Comparison of ENCODE assay signal across 1 cellular context in the genomic region with DNA sequence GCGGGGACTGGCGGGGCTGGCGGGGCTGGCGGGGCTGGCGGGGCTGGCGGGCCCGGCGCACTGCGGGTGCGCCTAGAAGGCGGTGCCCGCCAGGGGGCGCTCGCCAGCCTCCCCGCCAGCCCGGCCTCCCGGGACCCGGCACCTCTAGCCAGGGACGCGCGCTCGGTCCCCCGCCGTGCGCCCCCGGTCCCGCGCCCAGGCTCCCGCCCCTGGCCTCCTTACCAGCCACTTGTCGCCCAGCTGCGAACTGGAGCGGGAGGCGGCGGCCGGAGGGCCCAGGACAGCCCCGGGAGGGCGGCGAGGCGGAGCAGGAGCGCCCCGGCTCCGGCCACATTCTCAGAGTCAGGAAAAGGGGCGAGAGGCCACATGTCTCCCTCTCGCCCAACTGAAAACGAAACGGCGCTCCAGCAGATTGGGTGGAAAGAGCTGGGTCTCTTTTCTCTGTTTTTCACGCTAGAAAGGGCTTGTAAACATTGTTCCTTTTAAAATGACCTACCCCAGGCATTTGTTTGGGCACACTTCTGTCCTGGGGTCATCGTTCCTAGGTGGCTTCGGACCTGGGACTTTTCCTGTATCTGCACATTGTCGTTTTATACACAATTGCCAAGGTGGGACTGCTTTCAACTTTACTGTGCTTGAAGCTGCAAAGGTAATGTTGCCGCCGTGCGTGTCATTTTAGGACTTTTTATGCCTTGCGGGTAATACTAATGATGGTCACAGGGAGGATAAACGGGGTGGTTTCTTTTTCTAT.
TF ChIP-seq lines count a peak whose summit lies in the region.

No MANE protein-coding gene starts in this region.

TF ChIP-seq in K562, 482 proteins besides CTCF, POLR2A, EP300 and RAD21 (continued from another document and continues in another):
- TF ChIP-seq, protein P1, sequence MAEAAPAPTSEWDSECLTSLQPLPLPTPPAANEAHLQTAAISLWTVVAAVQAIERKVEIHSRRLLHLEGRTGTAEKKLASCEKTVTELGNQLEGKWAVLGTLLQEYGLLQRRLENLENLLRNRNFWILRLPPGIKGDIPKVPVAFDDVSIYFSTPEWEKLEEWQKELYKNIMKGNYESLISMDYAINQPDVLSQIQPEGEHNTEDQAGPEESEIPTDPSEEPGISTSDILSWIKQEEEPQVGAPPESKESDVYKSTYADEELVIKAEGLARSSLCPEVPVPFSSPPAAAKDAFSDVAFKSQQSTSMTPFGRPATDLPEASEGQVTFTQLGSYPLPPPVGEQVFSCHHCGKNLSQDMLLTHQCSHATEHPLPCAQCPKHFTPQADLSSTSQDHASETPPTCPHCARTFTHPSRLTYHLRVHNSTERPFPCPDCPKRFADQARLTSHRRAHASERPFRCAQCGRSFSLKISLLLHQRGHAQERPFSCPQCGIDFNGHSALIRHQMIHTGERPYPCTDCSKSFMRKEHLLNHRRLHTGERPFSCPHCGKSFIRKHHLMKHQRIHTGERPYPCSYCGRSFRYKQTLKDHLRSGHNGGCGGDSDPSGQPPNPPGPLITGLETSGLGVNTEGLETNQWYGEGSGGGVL (CRISPR knock-in tag; IDR thresholded peaks at IDR 0.05), result no peak
- TF ChIP-seq ZC3H8 (IDR thresholded peaks at IDR 0.05), result no peak
- TF ChIP-seq CREB3 (tag; conservative IDR thresholded peaks at IDR 0.05; ENCODE audit: low read depth), result no peak
- TF ChIP-seq, protein P2, sequence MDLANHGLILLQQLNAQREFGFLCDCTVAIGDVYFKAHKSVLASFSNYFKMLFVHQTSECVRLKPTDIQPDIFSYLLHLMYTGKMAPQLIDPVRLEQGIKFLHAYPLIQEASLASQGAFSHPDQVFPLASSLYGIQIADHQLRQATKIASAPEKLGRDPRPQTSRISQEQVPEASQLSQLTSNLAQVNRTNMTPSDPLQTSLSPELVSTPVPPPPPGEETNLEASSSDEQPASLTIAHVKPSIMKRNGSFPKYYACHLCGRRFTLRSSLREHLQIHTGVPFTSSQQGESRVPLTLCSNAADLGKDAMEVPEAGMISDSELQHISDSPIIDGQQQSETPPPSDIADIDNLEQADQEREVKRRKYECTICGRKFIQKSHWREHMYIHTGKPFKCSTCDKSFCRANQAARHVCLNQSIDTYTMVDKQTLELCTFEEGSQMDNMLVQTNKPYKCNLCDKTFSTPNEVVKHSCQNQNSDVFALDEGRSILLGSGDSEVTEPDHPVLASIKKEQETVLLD (IDR thresholded peaks at IDR 0.05), result no peak
- TF ChIP-seq L3MBTL2 (IDR thresholded peaks at IDR 0.05), result peak; percentile 79
- no peak for TF ChIP-seq SRSF9 (IDR thresholded peaks at IDR 0.05; ENCODE audit: borderline replicate concordance, low read depth, low read length)
- TF ChIP-seq ZNF830 (CRISPR knock-in tag; IDR thresholded peaks at IDR 0.05), result no peak
- no peak for TF ChIP-seq ZSCAN32 (CRISPR knock-in tag; IDR thresholded peaks at IDR 0.05)
- TF ChIP-seq, protein P3, sequence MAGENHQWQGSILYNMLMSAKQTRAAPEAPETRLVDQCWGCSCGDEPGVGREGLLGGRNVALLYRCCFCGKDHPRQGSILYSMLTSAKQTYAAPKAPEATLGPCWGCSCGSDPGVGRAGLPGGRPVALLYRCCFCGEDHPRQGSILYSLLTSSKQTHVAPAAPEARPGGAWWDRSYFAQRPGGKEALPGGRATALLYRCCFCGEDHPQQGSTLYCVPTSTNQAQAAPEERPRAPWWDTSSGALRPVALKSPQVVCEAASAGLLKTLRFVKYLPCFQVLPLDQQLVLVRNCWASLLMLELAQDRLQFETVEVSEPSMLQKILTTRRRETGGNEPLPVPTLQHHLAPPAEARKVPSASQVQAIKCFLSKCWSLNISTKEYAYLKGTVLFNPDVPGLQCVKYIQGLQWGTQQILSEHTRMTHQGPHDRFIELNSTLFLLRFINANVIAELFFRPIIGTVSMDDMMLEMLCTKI (IDR thresholded peaks at IDR 0.05; ENCODE audit: partially characterized antibody), result no peak
- TF ChIP-seq, protein P4, sequence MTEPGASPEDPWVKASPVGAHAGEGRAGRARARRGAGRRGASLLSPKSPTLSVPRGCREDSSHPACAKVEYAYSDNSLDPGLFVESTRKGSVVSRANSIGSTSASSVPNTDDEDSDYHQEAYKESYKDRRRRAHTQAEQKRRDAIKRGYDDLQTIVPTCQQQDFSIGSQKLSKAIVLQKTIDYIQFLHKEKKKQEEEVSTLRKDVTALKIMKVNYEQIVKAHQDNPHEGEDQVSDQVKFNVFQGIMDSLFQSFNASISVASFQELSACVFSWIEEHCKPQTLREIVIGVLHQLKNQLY (CRISPR knock-in tag; conservative IDR thresholded peaks at IDR 0.05), result no peak
- no peak; the same call in 1 of the 2 replicates for TF ChIP-seq TRIM28 (IDR thresholded peaks at IDR 0.05)
- no peak for TF ChIP-seq POLR2AphosphoS2 (IDR thresholded peaks at IDR 0.05; ENCODE audit: low read length)
- no peak for TF ChIP-seq ATF6 (CRISPR knock-in tag; IDR thresholded peaks at IDR 0.05)
- no peak for TF ChIP-seq RFX1 (IDR thresholded peaks at IDR 0.05)
- no peak for TF ChIP-seq BCOR (IDR thresholded peaks at IDR 0.05)
- TF ChIP-seq SMARCA5 (IDR thresholded peaks at IDR 0.05), result no peak
- TF ChIP-seq NCOR1 (IDR thresholded peaks at IDR 0.05), result no peak; the same call in 1 of the 2 replicates
- no peak for TF ChIP-seq MAFF (IDR thresholded peaks at IDR 0.05; ENCODE audit: low read length)
- no peak for TF ChIP-seq PRMT5 (CRISPR knock-in tag; IDR thresholded peaks at IDR 0.05)
- no peak for TF ChIP-seq ZNF561 (CRISPR knock-in tag; conservative IDR thresholded peaks at IDR 0.05)
- peak in 2 of 3 experiments; percentile 42 to 66 for TF ChIP-seq YY1 (IDR thresholded peaks at IDR 0.05; ENCODE audit: borderline replicate concordance in 1 of 3, control insufficient read depth in 1 of 3, extremely low read depth in 1 of 3, insufficient read depth in 3 of 3, insufficient read length in 1 of 3, insufficient replicate concordance in 2 of 3, low read depth in 1 of 3, low read length in 2 of 3)
- peak; percentile 25; the same call in 1 of the 2 replicates for TF ChIP-seq NFIC (IDR thresholded peaks at IDR 0.05)
- TF ChIP-seq, protein P5, sequence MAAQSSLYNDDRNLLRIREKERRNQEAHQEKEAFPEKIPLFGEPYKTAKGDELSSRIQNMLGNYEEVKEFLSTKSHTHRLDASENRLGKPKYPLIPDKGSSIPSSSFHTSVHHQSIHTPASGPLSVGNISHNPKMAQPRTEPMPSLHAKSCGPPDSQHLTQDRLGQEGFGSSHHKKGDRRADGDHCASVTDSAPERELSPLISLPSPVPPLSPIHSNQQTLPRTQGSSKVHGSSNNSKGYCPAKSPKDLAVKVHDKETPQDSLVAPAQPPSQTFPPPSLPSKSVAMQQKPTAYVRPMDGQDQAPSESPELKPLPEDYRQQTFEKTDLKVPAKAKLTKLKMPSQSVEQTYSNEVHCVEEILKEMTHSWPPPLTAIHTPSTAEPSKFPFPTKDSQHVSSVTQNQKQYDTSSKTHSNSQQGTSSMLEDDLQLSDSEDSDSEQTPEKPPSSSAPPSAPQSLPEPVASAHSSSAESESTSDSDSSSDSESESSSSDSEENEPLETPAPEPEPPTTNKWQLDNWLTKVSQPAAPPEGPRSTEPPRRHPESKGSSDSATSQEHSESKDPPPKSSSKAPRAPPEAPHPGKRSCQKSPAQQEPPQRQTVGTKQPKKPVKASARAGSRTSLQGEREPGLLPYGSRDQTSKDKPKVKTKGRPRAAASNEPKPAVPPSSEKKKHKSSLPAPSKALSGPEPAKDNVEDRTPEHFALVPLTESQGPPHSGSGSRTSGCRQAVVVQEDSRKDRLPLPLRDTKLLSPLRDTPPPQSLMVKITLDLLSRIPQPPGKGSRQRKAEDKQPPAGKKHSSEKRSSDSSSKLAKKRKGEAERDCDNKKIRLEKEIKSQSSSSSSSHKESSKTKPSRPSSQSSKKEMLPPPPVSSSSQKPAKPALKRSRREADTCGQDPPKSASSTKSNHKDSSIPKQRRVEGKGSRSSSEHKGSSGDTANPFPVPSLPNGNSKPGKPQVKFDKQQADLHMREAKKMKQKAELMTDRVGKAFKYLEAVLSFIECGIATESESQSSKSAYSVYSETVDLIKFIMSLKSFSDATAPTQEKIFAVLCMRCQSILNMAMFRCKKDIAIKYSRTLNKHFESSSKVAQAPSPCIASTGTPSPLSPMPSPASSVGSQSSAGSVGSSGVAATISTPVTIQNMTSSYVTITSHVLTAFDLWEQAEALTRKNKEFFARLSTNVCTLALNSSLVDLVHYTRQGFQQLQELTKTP (IDR thresholded peaks at IDR 0.05; ENCODE audit: low read depth in 1 of 2, partially characterized antibody in 2 of 2), result no peak
- no peak for TF ChIP-seq ZNF140 (CRISPR knock-in tag; IDR thresholded peaks at IDR 0.05)
- no peak for TF ChIP-seq ZBED1 (IDR thresholded peaks at IDR 0.05)
- no peak for TF ChIP-seq ESRRA (IDR thresholded peaks at IDR 0.05; ENCODE audit: borderline replicate concordance, low read depth)
- no peak for TF ChIP-seq KAT8 (IDR thresholded peaks at IDR 0.05; ENCODE audit: low read depth)
- TF ChIP-seq ZNF316 (IDR thresholded peaks at IDR 0.05), result no peak
- TF ChIP-seq SP1 (CRISPR knock-in tag; IDR thresholded peaks at IDR 0.05), result 0 out of 2 replicates have a peak, but pooled peaks have one; percentile 26
- TF ChIP-seq, protein P6, sequence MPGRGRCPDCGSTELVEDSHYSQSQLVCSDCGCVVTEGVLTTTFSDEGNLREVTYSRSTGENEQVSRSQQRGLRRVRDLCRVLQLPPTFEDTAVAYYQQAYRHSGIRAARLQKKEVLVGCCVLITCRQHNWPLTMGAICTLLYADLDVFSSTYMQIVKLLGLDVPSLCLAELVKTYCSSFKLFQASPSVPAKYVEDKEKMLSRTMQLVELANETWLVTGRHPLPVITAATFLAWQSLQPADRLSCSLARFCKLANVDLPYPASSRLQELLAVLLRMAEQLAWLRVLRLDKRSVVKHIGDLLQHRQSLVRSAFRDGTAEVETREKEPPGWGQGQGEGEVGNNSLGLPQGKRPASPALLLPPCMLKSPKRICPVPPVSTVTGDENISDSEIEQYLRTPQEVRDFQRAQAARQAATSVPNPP (IDR thresholded peaks at IDR 0.05; ENCODE audit: borderline replicate concordance, insufficient read depth, insufficient read length), result no peak
- no peak for TF ChIP-seq CREBBP (IDR thresholded peaks at IDR 0.05; ENCODE audit: low read depth, low read length)
- no peak for TF ChIP-seq USF2 (CRISPR knock-in tag; IDR thresholded peaks at IDR 0.05)
- peak; percentile 79 for TF ChIP-seq SMAD1 (IDR thresholded peaks at IDR 0.05; ENCODE audit: low read depth, low read length, partially characterized antibody)
- no peak for TF ChIP-seq GABPA (tag; conservative IDR thresholded peaks at IDR 0.05; ENCODE audit: low read depth)
- TF ChIP-seq MEIS2 (IDR thresholded peaks at IDR 0.05; ENCODE audit: partially characterized antibody), result no peak
- no peak for TF ChIP-seq TSC22D4 (tag; IDR thresholded peaks at IDR 0.05)
- TF ChIP-seq CEBPG (CRISPR knock-in tag; IDR thresholded peaks at IDR 0.05), result no peak
- no peak for TF ChIP-seq CEBPG (tag; conservative IDR thresholded peaks at IDR 0.05 in 1 of 2, IDR thresholded peaks at IDR 0.05 in 1 of 2)
- no peak for TF ChIP-seq ZNF764 (CRISPR knock-in tag; IDR thresholded peaks at IDR 0.05; ENCODE audit: low read depth)
- peak; percentile 71; the same call in 1 of the 2 replicates for TF ChIP-seq EP400 (IDR thresholded peaks at IDR 0.05)
- TF ChIP-seq, protein P7, sequence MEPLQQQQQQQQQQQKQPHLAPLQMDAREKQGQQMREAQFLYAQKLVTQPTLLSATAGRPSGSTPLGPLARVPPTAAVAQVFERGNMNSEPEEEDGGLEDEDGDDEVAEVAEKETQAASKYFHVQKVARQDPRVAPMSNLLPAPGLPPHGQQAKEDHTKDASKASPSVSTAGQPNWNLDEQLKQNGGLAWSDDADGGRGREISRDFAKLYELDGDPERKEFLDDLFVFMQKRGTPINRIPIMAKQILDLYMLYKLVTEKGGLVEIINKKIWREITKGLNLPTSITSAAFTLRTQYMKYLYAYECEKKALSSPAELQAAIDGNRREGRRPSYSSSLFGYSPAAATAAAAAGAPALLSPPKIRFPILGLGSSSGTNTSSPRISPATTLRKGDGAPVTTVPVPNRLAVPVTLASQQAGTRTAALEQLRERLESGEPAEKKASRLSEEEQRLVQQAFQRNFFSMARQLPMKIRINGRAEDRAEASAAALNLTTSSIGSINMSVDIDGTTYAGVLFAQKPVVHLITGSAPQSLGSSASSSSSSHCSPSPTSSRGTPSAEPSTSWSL (CRISPR knock-in tag; IDR thresholded peaks at IDR 0.05; ENCODE audit: borderline replicate concordance), result no peak
- TF ChIP-seq CXXC5 (CRISPR knock-in tag; IDR thresholded peaks at IDR 0.05), result peak; percentile 76
- TF ChIP-seq ILK (tag; IDR thresholded peaks at IDR 0.05; ENCODE audit: borderline replicate concordance, low read depth), result no peak
- no peak for TF ChIP-seq ZNF436 (CRISPR knock-in tag; IDR thresholded peaks at IDR 0.05)
- TF ChIP-seq SUPT5H (IDR thresholded peaks at IDR 0.05), result peak; percentile 84
- TF ChIP-seq BRCA1 (IDR thresholded peaks at IDR 0.05), result no peak
- no peak for TF ChIP-seq BRCA1 (CRISPR knock-in tag; IDR thresholded peaks at IDR 0.05)
- no peak for TF ChIP-seq COPS2 (conservative IDR thresholded peaks at IDR 0.05)
- no peak for TF ChIP-seq TCFL5 (CRISPR knock-in tag; conservative IDR thresholded peaks at IDR 0.05)
- TF ChIP-seq FOXM1 (IDR thresholded peaks at IDR 0.05; ENCODE audit: low read depth), result no peak
- no peak for TF ChIP-seq FOXM1 (CRISPR knock-in tag; IDR thresholded peaks at IDR 0.05; ENCODE audit: low read depth)
